In genomic region chr4:187724526-187724925, GRCh38 we compare ENCODE assay signal across 6 cellular contexts.
"Had no signal": no experiment of that assay in that cellular context is flagged by ENCODE, and none has a peak within 500 bp of the region (broad histone marks: within the 10 kb centered on the region; RNA-seq: fewer than 3 reads in every experiment).

No MANE protein-coding gene starts in this region.

- ATAC-seq: GM23338, HepG2, K562 had no signal

- H3K4me2 ChIP-seq: GM23338 had no signal

- H3K4me3 ChIP-seq: GM23338, K562 had no signal

- H2AFZ ChIP-seq: GM23338 had no signal

- H3K27ac ChIP-seq: HL-60 had no signal

- DNase-seq: H9, HCEC 1CT had no signal
